8 cellular contexts compared by ENCODE assay signal in the genomic region with DNA sequence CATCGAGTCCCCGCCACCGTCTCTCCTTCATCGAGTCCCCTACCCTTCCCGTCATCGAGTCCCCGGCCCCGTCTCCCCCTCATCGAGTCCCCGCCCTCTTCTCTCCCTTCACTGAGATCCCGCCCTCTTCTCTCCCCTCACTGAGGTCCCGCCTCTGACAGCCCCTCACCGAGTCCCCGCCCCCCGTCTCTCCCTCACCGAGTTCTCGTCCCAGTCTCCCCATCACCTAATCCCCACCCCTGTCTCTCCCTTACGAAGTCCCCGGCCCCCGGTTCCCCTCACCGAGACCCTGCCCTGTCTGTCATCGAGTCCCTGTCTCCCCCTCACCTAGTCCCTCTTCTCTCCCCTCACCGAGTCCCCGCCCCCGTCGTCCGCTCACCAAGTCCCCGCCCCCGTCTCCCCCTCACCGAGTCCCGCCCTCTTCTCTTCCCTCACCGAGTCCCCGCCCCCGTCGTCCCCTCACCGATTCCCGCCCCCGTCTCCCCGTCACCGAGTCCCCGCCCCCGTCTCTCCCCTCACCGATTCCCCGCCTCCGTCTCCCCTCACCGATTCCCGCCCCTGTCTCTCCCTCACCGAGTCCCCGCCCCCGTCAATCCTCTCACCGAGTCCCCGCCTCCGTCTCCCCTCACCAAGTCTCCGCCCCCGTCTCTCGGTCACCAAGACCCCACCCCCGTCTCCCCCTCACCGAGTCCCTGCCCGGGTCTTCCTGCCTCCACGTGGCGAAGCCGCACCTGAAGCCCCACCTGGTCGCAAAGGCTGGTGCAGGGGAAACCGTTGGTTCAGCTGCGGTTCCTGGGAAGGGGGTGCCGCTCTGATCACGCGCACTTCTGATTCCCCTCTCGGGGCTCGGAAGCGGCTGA. TPM values are rescaled to one million over a fixed set of nuclear protein-coding genes. Genes with fewer than 3 reads are reported as not detected.
DNase-seq lines count a peak whose midpoint lies in the region; ATAC-seq and TF ChIP-seq lines count a peak whose summit lies in the region.

No MANE protein-coding gene starts in this region.

- H3K27ac Mint-ChIP-seq in IgD-negative memory B cell, result peak overlapping the region in 2 of 3 donors; percentile 74 to 91

- TF ChIP-seq CTCF in GM12865 (IDR thresholded peaks at IDR 0.05; ENCODE audit: insufficient read depth, low read depth, low read length, missing control alignments), result no peak

- H3K27me3 Mint-ChIP-seq in IgD-negative memory B cell, result no peaks in the 10 kb centered on the region

- H3K4me3 Mint-ChIP-seq in IgD-negative memory B cell, result peak overlapping the region; percentile 83 to 93 (median 92)

- no peaks in the 10 kb centered on the region for H3K9me3 ChIP-seq in mononuclear cell (ENCODE audit: low read depth, low read length)

- H3K36me3 Mint-ChIP-seq in IgD-negative memory B cell, result no peaks in the 10 kb centered on the region

- no peaks in the 10 kb centered on the region for H3K27me3 ChIP-seq in mononuclear cell (ENCODE audit: insufficient read depth, low read length)

- DNase-seq in GM12865 (ENCODE audit: low read depth) (peak; percentile 93), OCI-M2 (lab: John Stamatoyannopoulos, UW; ENCODE audit: unreplicated experiment) (peak; percentile 43), erythroblast (lab: John Stamatoyannopoulos, UW) (peak; percentile 91 to 93)
- peak; percentile 92 to 93 for DNase-seq in activated T-cell treated with anti-CD3 and anti-CD28 coated beads, Interleukin-2, amount 50 U/mL, for 48 hours
- peak; percentile 84 to 92 for DNase-seq in stimulated activated CD8-positive, alpha-beta memory T cell treated with anti-CD3 and anti-CD28 coated beads, Interleukin-15, amount 100 ng/mL, for 4 hours (ENCODE audit: low read depth in 2 of 2)

- H3K9me3 Mint-ChIP-seq in IgD-negative memory B cell, result peaks cover 0 to 5% (median 3%) of the 10 kb centered on the region in 3 donors

- H3K4me1 ChIP-seq in mononuclear cell (ENCODE audit: insufficient read depth, low read length), result peaks cover 18% of the 10 kb centered on the region

- peaks cover 12 to 19% (median 18%) of the 10 kb centered on the region in 3 donors for H3K4me1 Mint-ChIP-seq in IgD-negative memory B cell

- TF ChIP-seq POLR2A in erythroblast (IDR thresholded peaks at IDR 0.05; ENCODE audit: low read length), result peak; percentile 29

- ATAC-seq in HG02870 (IDR thresholded peaks at IDR 0.05; ENCODE audit: unreplicated experiment), result no peak

- H3K4me3 ChIP-seq in GM12865 (ENCODE audit: low read depth, low read length) (peak overlapping the region; percentile 58), mononuclear cell (ENCODE audit: low read length) (peak overlapping the region; percentile 58)

RNA-seq across cellular contexts. Expression of a gene that starts 23.9 kb away (rescaled TPM):
- polyA plus RNA-seq in IgD-negative memory B cell, result 6.3 TPM
- total RNA-seq in mononuclear cell, result 4.8 TPM

RNA-seq across cellular contexts. Expression of a gene that starts 26.5 kb away (rescaled TPM):
- polyA plus RNA-seq in IgD-negative memory B cell, result 10.4 TPM
- total RNA-seq in mononuclear cell, result 17.1 TPM

RNA-seq across cellular contexts. Expression of a gene that starts 35.3 kb away (rescaled TPM):
- polyA plus RNA-seq in IgD-negative memory B cell, result 592 TPM
- 75.8 TPM for total RNA-seq in mononuclear cell

RNA-seq across cellular contexts. Expression of a gene that starts 42.7 kb away (rescaled TPM):
- polyA plus RNA-seq in IgD-negative memory B cell, result 77.4 TPM
- 44.7 TPM for total RNA-seq in mononuclear cell

Comparison
In these comparisons a context has a peak if more than half of its experiments do, and no peak if none do; other contexts are left out.
1. DNase-seq: peak in every context shown above with its lines; median percentile 93 in GM12865; 92 in activated T-cell treated with anti-CD3 and anti-CD28 coated beads, Interleukin-2, amount 50 U/mL, for 48 hours; 92 in erythroblast; 88 in stimulated activated CD8-positive, alpha-beta memory T cell treated with anti-CD3 and anti-CD28 coated beads, Interleukin-15, amount 100 ng/mL, for 4 hours; 43 in OCI-M2.